Comparison of ENCODE assay signal across 10 cellular contexts in the genomic region with DNA sequence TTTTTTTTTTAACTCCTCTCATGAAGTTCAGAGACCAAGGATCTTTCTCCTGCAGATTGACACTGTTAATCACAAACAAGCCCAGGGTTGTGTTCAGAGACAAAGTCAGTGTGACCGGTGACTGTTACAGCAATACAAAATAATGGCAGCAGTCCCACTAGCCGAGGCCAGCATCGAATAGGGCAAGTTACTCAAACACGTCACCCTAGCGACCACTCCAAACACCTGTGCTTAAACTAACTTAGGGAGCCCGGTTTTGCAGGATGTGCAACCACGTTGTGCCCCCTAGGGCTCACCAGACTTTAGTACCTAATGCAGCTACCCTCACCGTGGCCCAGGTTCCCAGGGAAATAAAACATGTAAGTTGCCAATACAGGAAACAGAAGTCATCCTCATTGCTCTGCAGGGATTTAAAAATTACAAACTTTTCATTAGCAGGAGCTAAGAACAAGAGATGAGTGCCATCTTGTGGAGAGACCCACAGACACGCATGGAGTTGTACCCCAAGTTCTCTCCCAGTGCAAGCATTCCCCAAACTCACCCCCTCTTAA. TPM values are rescaled to one million over a fixed set of nuclear protein-coding genes. Genes with fewer than 3 reads are reported as not detected.
A peak's percentile ranks its signal among the peaks of the same experiment; 100 is the strongest.
DNase-seq lines count a peak whose midpoint lies in the region; ATAC-seq and TF ChIP-seq lines count a peak whose summit lies in the region.
"Had no signal": no experiment of that assay in that cellular context is flagged by ENCODE, and none has a peak within 500 bp of the region (broad histone marks: within the 10 kb centered on the region; RNA-seq: fewer than 3 reads in every experiment).

No MANE protein-coding gene starts in this region.

- H3K4me3 Mint-ChIP-seq in HFFc6 = no peak overlapping the region
- H3K4me3 Mint-ChIP-seq: activated naive CD4-positive, alpha-beta T cell treated with anti-CD3 and anti-CD28 coated beads, Interleukin-2, amount 50 U/mL, for 24 hours had no signal

- peak overlapping the region in 2 of 3 donors; percentile 50 to 62 for H3K27ac ChIP-seq in right lobe of liver

- peaks cover 0 to 56% (median 20%) of the 10 kb centered on the region in 4 donors for H3K4me1 ChIP-seq in right lobe of liver

- H3K36me3 Mint-ChIP-seq in HFFc6 (ENCODE audit: low read depth) = no peaks in the 10 kb centered on the region
- H3K36me3 Mint-ChIP-seq: activated naive CD4-positive, alpha-beta T cell treated with anti-CD3 and anti-CD28 coated beads, Interleukin-2, amount 50 U/mL, for 24 hours had no signal

- ATAC-seq in right lobe of liver (peak; percentile 70 to 84 (median 78)), HG02763 (IDR thresholded peaks at IDR 0.05; ENCODE audit: unreplicated experiment) (no peak), HG03342 (IDR thresholded peaks at IDR 0.05; ENCODE audit: unreplicated experiment) (no peak)

- no peak overlapping the region for H3K27ac Mint-ChIP-seq in HFFc6
- H3K27ac Mint-ChIP-seq: activated naive CD4-positive, alpha-beta T cell treated with anti-CD3 and anti-CD28 coated beads, Interleukin-2, amount 50 U/mL, for 24 hours had no signal

- H3K4me3 ChIP-seq in cardiac fibroblast (replicated peaks in 1 of 2; ENCODE audit: low read depth in 2 of 2, low read length in 2 of 2) (no peak overlapping the region), right lobe of liver (no peak overlapping the region)

- in situ Hi-C loops in ACHN (cut with HindIII; ENCODE audit: low pct_ligation_motif_present, low pct_unique_long_range_greater_than_20kb, low sequenced_read_pairs) = no loop called here

- H3K9me3 Mint-ChIP-seq in HFFc6 = no peaks in the 10 kb centered on the region
- H3K9me3 Mint-ChIP-seq: activated naive CD4-positive, alpha-beta T cell treated with anti-CD3 and anti-CD28 coated beads, Interleukin-2, amount 50 U/mL, for 24 hours had no signal

- DNase-seq in ACHN (peak; percentile 45), HFFc6 (peak; percentile 49), cardiac fibroblast (ENCODE audit: low read depth in 2 of 2) (peak; percentile 66 to 69), right lobe of liver (peak; percentile 44 to 86 (median 73)), foreskin melanocyte (no peak)
- DNase-seq in stimulated activated CD4-positive, alpha-beta T cell treated with anti-CD3 and anti-CD28 coated beads, Interleukin-1b, Interleukin-23, amount 100 ng/mL, for 48 hours = no peak
- DNase-seq: Caco-2 had no signal

- TF ChIP-seq CTCF in HFFc6 (IDR thresholded peaks at IDR 0.05) (peak; percentile 83), cardiac fibroblast (IDR thresholded peaks at IDR 0.05; ENCODE audit: low read depth, low read length) (peak; percentile 54), right lobe of liver (IDR thresholded peaks at IDR 0.05) (peak; percentile 52 to 61 (median 58))

- no peaks in the 10 kb centered on the region for H3K36me3 ChIP-seq in right lobe of liver

- H3K27me3 ChIP-seq in right lobe of liver = no peaks in the 10 kb centered on the region

- H3K27me3 Mint-ChIP-seq in HFFc6 (ENCODE audit: insufficient read depth) = peaks cover 4% of the 10 kb centered on the region

- intact Hi-C loops in right lobe of liver (cut with DNase I) = no loop called here

- WGBS in right lobe of liver (ENCODE audit: insufficient coverage, low coverage, low lambda C conversion rate, missing lambda C conversion rate) = 13% methylated on average over 5 of the region's 9 CpGs

- TF ChIP-seq POLR2A in right lobe of liver (IDR thresholded peaks at IDR 0.05) = peak; percentile 17

- no peaks in the 10 kb centered on the region for H3K9me3 ChIP-seq in right lobe of liver

- peaks cover 56% of the 10 kb centered on the region for H3K4me1 Mint-ChIP-seq in HFFc6 (ENCODE audit: low read depth)
- H3K4me1 Mint-ChIP-seq: activated naive CD4-positive, alpha-beta T cell treated with anti-CD3 and anti-CD28 coated beads, Interleukin-2, amount 50 U/mL, for 24 hours had no signal

RNA-seq across cellular contexts. Expression of a gene that starts 38.1 kb away (rescaled TPM):
- 10 to 100 TPM in 3 of 6 experiments, 1 to 10 TPM in 3; 8.0 to 11.7 (median 10.2) TPM for total RNA-seq in HFFc6 (2021; fragmentation: NEBNext Ultra II Directional; extraction: Animal tissue kit (Norgen Biotek cat#: 25700))
- total RNA-seq in right lobe of liver = 10 to 100 TPM in 1 of 6 experiments, 1 to 10 TPM in 5; 3.6 to 11.1 (median 8.5) TPM
- total RNA-seq: Caco-2 had no signal

Comparison
In these comparisons a context has a peak if more than half of its experiments do, and no peak if none do; other contexts are left out.
1. DNase-seq: peak in ACHN (single experiment), HFFc6 (single experiment), cardiac fibroblast (2 of 2) and right lobe of liver (3 of 3); none in foreskin melanocyte (single experiment) and stimulated activated CD4-positive, alpha-beta T cell treated with anti-CD3 and anti-CD28 coated beads, Interleukin-1b, Interleukin-23, amount 100 ng/mL, for 48 hours (single experiment).
2. ATAC-seq: peak in right lobe of liver (4 of 4); none in HG02763 (single experiment) and HG03342 (single experiment).
3. Peak in every context shown above with its lines, with median percentiles within 50 percentile points of each other: CTCF ChIP-seq.